8 cellular contexts compared by ENCODE assay signal in genomic region chr5:179679014-179679674, GRCh38. TPM values are rescaled to one million over a fixed set of nuclear protein-coding genes. Genes with fewer than 3 reads are reported as not detected.
DNase-seq lines count a peak whose midpoint lies in the region; ATAC-seq and TF ChIP-seq lines count a peak whose summit lies in the region.

No MANE protein-coding gene starts in this region.

- peaks cover 34% of the 10 kb centered on the region for H3K4me1 Mint-ChIP-seq in brain
- peaks cover 30 to 37% of the 10 kb centered on the region in 2 donors for H3K4me1 Mint-ChIP-seq in immature natural killer cell

- H3K36me3 Mint-ChIP-seq in brain (peaks cover 19% of the 10 kb centered on the region), immature natural killer cell (peaks cover 0 to 4% (median 0%) of the 10 kb centered on the region in 3 donors)

- H3K9me3 Mint-ChIP-seq in brain (peaks cover 0 to 8% (median 3%) of the 10 kb centered on the region in 5 experiments), immature natural killer cell (no peaks in the 10 kb centered on the region)

- H3K4me3 Mint-ChIP-seq in brain (peak overlapping the region; percentile 68 to 98 (median 97)), immature natural killer cell (peak overlapping the region; percentile 95 to 97 (median 95))

- peaks cover 11% of the 10 kb centered on the region for H3K4me1 ChIP-seq in smooth muscle cell (ENCODE audit: low read depth)

- no peak for TF ChIP-seq CTCF in brain (conservative IDR thresholded peaks at IDR 0.05)
- TF ChIP-seq CTCF in smooth muscle cell (IDR thresholded peaks at IDR 0.05; ENCODE audit: borderline replicate concordance, insufficient read depth, poor library complexity, severe bottlenecking), result peak; percentile 27

- H3K27me3 Mint-ChIP-seq in brain (peaks cover 15% of the 10 kb centered on the region), immature natural killer cell (ENCODE audit: low read depth in 3 of 3) (peaks cover 6 to 11% (median 8%) of the 10 kb centered on the region in 3 donors)

- H3K36me3 ChIP-seq in smooth muscle cell (ENCODE audit: low read depth), result no peaks in the 10 kb centered on the region

- peak overlapping the region; percentile 99 for H3K4me2 ChIP-seq in smooth muscle cell

- 53% methylated on average over 40 of the region's 41 CpGs for WGBS in smooth muscle cell (ENCODE audit: low lambda C conversion rate)

- H3K27ac Mint-ChIP-seq in brain (peak overlapping the region in 4 of 5 experiments; percentile 67 to 78 (median 68)), immature natural killer cell (peak overlapping the region; percentile 90 to 97 (median 96))

- peak overlapping the region; percentile 96 for H2AFZ ChIP-seq in smooth muscle cell (ENCODE audit: low read depth)

- no peak overlapping the region for H3K9ac ChIP-seq in smooth muscle cell (ENCODE audit: low read depth)

- H3K79me2 ChIP-seq in smooth muscle cell (ENCODE audit: low read depth), result peaks cover 21% of the 10 kb centered on the region

- DNase-seq in NCI-H82 (lab: John Stamatoyannopoulos, UW), result peak; percentile 41
- DNase-seq in NCI-H82 treated with DMSO at 0.1 percent for 48 hours (lab: John Stamatoyannopoulos, UW; ENCODE audit: unreplicated experiment), result no peak
- DNase-seq in T-helper 22 cell (ENCODE audit: low read depth), result peak; percentile 51
- peak; percentile 75 to 77 (median 77) for DNase-seq in immature natural killer cell
- no peak for DNase-seq in smooth muscle cell (lab: John Stamatoyannopoulos, UW; ENCODE audit: unreplicated experiment)
- no peak for DNase-seq in NCI-H187 (lab: John Stamatoyannopoulos, UW)

- no peak overlapping the region for H3K27ac ChIP-seq in smooth muscle cell (ENCODE audit: low read depth)

- ATAC-seq in HG03575 (IDR thresholded peaks at IDR 0.05; ENCODE audit: extremely low read depth, insufficient number of reproducible peaks, low FRiP score, unreplicated experiment), result peak; percentile 7

- no peaks in the 10 kb centered on the region for H3F3A ChIP-seq in smooth muscle cell (ENCODE audit: low read depth)

- no peaks in the 10 kb centered on the region for H4K20me1 ChIP-seq in smooth muscle cell (ENCODE audit: low read depth)

- no peaks in the 10 kb centered on the region for H3K9me3 ChIP-seq in smooth muscle cell (replicated peaks; ENCODE audit: low read depth)

- peak overlapping the region; percentile 84 for H3K4me3 ChIP-seq in smooth muscle cell

- H3K27me3 ChIP-seq in smooth muscle cell (ENCODE audit: low read depth), result no peaks in the 10 kb centered on the region

RNA-seq across cellular contexts. Expression of gene CBY3, which starts 1.7 kb away (rescaled TPM):
- polyA plus RNA-seq in brain (ENCODE audit: insufficient read depth, low read depth, low replicate concordance), result not detected
- polyA plus RNA-seq in immature natural killer cell, result 1 to 10 TPM in 1 of 3 donors, under 1 TPM in 2; 0.56 to 1.3 (median 0.86) TPM
- not detected in 2 replicates for total RNA-seq in smooth muscle cell
- 0.54 TPM in 1 of 2 replicates, not detected in the other for polyA plus RNA-seq in smooth muscle cell

RNA-seq across cellular contexts. Expression of gene CANX, which starts 19.6 kb away (rescaled TPM):
- polyA plus RNA-seq in brain (ENCODE audit: insufficient read depth, low read depth, low replicate concordance) (281 TPM), immature natural killer cell (100 to 1,000 TPM; 240 to 326 (median 325) TPM), smooth muscle cell (242 and 274 TPM in 2 replicates)
- total RNA-seq in smooth muscle cell, result 513 and 566 TPM in 2 replicates

RNA-seq across cellular contexts. Expression of gene MAML1, which starts 53.5 kb away (rescaled TPM):
- polyA plus RNA-seq in brain (ENCODE audit: insufficient read depth, low read depth, low replicate concordance) (20.0 TPM), immature natural killer cell (1 to 10 TPM in 2 of 3 donors, under 1 TPM in 1; 0.59 to 8.5 (median 1.5) TPM), smooth muscle cell (9.9 and 12.1 TPM in 2 replicates)
- total RNA-seq in smooth muscle cell, result 11.5 and 14.4 TPM in 2 replicates

RNA-seq across cellular contexts. Expression of gene HNRNPH1, which starts 55.7 kb away (rescaled TPM):
- polyA plus RNA-seq in brain (ENCODE audit: insufficient read depth, low read depth, low replicate concordance) (134 TPM), immature natural killer cell (100 to 1,000 TPM in 1 of 3 donors, 10 to 100 TPM in 2; 45.7 to 110 (median 73.3) TPM), smooth muscle cell (60.9 and 95.9 TPM in 2 replicates)
- total RNA-seq in smooth muscle cell, result 384 and 421 TPM in 2 replicates

Comparison
In these comparisons a context has a peak if more than half of its experiments do, and no peak if none do; other contexts are left out.
1. DNase-seq: peak in NCI-H82 (single experiment), T-helper 22 cell (single experiment) and immature natural killer cell (3 of 3); none in NCI-H82 treated with DMSO at 0.1 percent for 48 hours (single experiment), smooth muscle cell (single experiment) and NCI-H187 (0 of 2).